In the genomic region with DNA sequence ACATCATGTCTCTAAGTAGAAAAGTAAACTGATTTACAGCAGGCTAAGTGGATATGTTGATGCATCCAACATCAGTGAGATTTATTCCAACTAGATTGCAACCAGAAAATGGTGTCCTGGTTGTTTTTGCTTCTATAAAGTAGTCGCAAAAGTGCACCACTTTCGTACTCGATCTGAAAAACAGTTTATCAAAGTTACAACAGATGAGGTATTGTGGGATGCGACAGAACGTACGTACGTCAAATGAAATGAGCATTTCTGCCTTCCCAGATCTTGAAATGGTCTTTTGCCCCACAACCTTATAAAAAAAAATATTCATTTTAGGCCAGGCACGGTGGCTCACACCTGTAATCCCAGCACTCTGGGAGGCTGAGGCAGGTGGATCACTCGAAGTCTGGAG, we compare ENCODE assay signal across 28 cellular contexts. TPM values are rescaled to one million over a fixed set of nuclear protein-coding genes. Genes with fewer than 3 reads are reported as not detected.
DNase-seq lines count a peak whose midpoint lies in the region; ATAC-seq and TF ChIP-seq lines count a peak whose summit lies in the region.
"Had no signal": no experiment of that assay in that cellular context is flagged by ENCODE, and none has a peak within 500 bp of the region (broad histone marks: within the 10 kb centered on the region; RNA-seq: fewer than 3 reads in every experiment).

No MANE protein-coding gene starts in this region.

- no peak for ATAC-seq in CD4-positive, alpha-beta T cell (ENCODE audit: poor library complexity)
- ATAC-seq in effector memory CD8-positive, alpha-beta T cell (replicated peaks): no peak
- ATAC-seq in GM21717 (IDR thresholded peaks at IDR 0.05; ENCODE audit: unreplicated experiment): no peak
- ATAC-seq: lower lobe of right lung, mucosa of descending colon, right lobe of liver, SK-N-SH treated with all-trans-retinoic acid at 6 μM for 48 hours, WTC11 had no signal

- H3K36me3 ChIP-seq in BE2C: no peaks in the 10 kb centered on the region
- H3K36me3 ChIP-seq: lower lobe of right lung, right lobe of liver had no signal

- H3K27ac ChIP-seq in CD4-positive, alpha-beta T cell (ENCODE audit: low read depth, low read length): no peak overlapping the region
- H3K27ac ChIP-seq: 22Rv1, epithelial cell of prostate, GM23248, lower lobe of right lung, right lobe of liver had no signal

- H3K4me3 ChIP-seq in BE2C (ENCODE audit: low read depth, low read length): no peak overlapping the region
- H3K4me3 ChIP-seq: dorsolateral prefrontal cortex, GM23248, lower lobe of right lung, mucosa of descending colon, right lobe of liver had no signal

- peaks cover 49% of the 10 kb centered on the region for H3K36me3 Mint-ChIP-seq in T-helper 1 cell treated with Interleukin-12 subunit alpha and Interleukin-12 subunit beta and Interleukin-4 antibody, amounts not matched to agents 30 μg/mL and 1 μg/mL, for 36 hours (ENCODE audit: low read depth)
- H3K36me3 Mint-ChIP-seq in CD4-positive, alpha-beta T cell (ENCODE audit: low read depth): peaks cover 67% of the 10 kb centered on the region
- peaks cover 64% of the 10 kb centered on the region for H3K36me3 Mint-ChIP-seq in activated CD4-positive, alpha-beta memory T cell treated with anti-CD3 and anti-CD28 coated beads, Interleukin-2, amount 10 ng/mL, durations not matched to agents 7 days and 5 days (ENCODE audit: low read depth)
- peaks cover 45% of the 10 kb centered on the region for H3K36me3 Mint-ChIP-seq in effector memory CD8-positive, alpha-beta T cell (ENCODE audit: insufficient read depth)
- H3K36me3 Mint-ChIP-seq: WTC11 had no signal

- peaks cover 3% of the 10 kb centered on the region for H3K9me3 Mint-ChIP-seq in T-helper 1 cell treated with Interleukin-12 subunit alpha and Interleukin-12 subunit beta and Interleukin-4 antibody, amounts not matched to agents 30 μg/mL and 1 μg/mL, for 36 hours
- H3K9me3 Mint-ChIP-seq in CD4-positive, alpha-beta T cell: no peaks in the 10 kb centered on the region
- H3K9me3 Mint-ChIP-seq in activated CD4-positive, alpha-beta memory T cell treated with anti-CD3 and anti-CD28 coated beads, Interleukin-2, amount 10 ng/mL, durations not matched to agents 7 days and 5 days: no peaks in the 10 kb centered on the region
- peaks cover 0 to 7% of the 10 kb centered on the region in 2 donors for H3K9me3 Mint-ChIP-seq in effector memory CD8-positive, alpha-beta T cell
- H3K9me3 Mint-ChIP-seq: WTC11 had no signal

- POLR2A ChIA-PET in CD4-positive, alpha-beta T cell (lab: Charles Lee): interaction anchor here (0.6 to 17.2 kb wide), 5 partner anchors 9 to 332 kb away, joined by 3 to 393 read pairs (median 3); no protein-coding TSS in a partner anchor
- POLR2A ChIA-PET in activated CD4-positive, alpha-beta memory T cell treated with anti-CD3 and anti-CD28 coated beads, Interleukin-2, amount 10 ng/mL, durations not matched to agents 7 days and 5 days (lab: Charles Lee): interaction anchor here (1.1 to 17.3 kb wide), 4 partner anchors 8 to 19 kb away, joined by 4 to 447 read pairs (median 118); a partner anchor contains a TSS

- 0 out of 2 replicates have a peak, but pooled peaks cover 3% of the 10 kb centered on the region for H3K4me1 ChIP-seq in BE2C
- H3K4me1 ChIP-seq: Caco-2, right lobe of liver had no signal

- H3K9me3 ChIP-seq in CD4-positive, alpha-beta T cell (ENCODE audit: control insufficient read depth, low read length): no peaks in the 10 kb centered on the region
- H3K9me3 ChIP-seq in BE2C: no peaks in the 10 kb centered on the region
- H3K9me3 ChIP-seq: Caco-2, lower lobe of right lung, mucosa of descending colon, right lobe of liver had no signal

- CTCF ChIA-PET in CD4-positive, alpha-beta T cell (lab: Charles Lee): interaction anchor here (0.7 to 1.0 kb wide), 2 partner anchors 32 to 169 kb away, joined by 3 read pairs; no protein-coding TSS in a partner anchor
- CTCF ChIA-PET in activated CD4-positive, alpha-beta memory T cell treated with anti-CD3 and anti-CD28 coated beads, Interleukin-2, amount 10 ng/mL, durations not matched to agents 7 days and 5 days (lab: Charles Lee): no interaction called here

- peak overlapping the region; percentile 1 for H3K27ac Mint-ChIP-seq in T-helper 1 cell treated with Interleukin-12 subunit alpha and Interleukin-12 subunit beta and Interleukin-4 antibody, amounts not matched to agents 30 μg/mL and 1 μg/mL, for 36 hours
- H3K27ac Mint-ChIP-seq in CD4-positive, alpha-beta T cell: no peak overlapping the region
- H3K27ac Mint-ChIP-seq in activated CD4-positive, alpha-beta memory T cell treated with anti-CD3 and anti-CD28 coated beads, Interleukin-2, amount 10 ng/mL, durations not matched to agents 7 days and 5 days: peak overlapping the region; percentile 85
- peak overlapping the region; percentile 93 to 96 for H3K27ac Mint-ChIP-seq in effector memory CD8-positive, alpha-beta T cell
- H3K27ac Mint-ChIP-seq: WTC11 had no signal

- intact Hi-C loops in CD4-positive, alpha-beta T cell (cut with DNase I, micrococcal nuclease): loop anchor here in 1 of 2 experiments (2.0 kb wide), 1 partner anchor 18 kb away; no protein-coding TSS in a partner anchor

- H3K27me3 ChIP-seq in CD4-positive, alpha-beta T cell (ENCODE audit: control insufficient read depth, insufficient read depth, low read length): no peaks in the 10 kb centered on the region
- peaks cover 15% of the 10 kb centered on the region for H3K27me3 ChIP-seq in BE2C
- H3K27me3 ChIP-seq: right lobe of liver had no signal

- TF ChIP-seq CTCF in CD4-positive, alpha-beta T cell (IDR thresholded peaks at IDR 0.05): no peak
- TF ChIP-seq CTCF in BE2C (IDR thresholded peaks at IDR 0.05; ENCODE audit: low read depth, low read length): no peak

- H3K4me3 Mint-ChIP-seq in T-helper 1 cell treated with Interleukin-12 subunit alpha and Interleukin-12 subunit beta and Interleukin-4 antibody, amounts not matched to agents 30 μg/mL and 1 μg/mL, for 36 hours: no peak overlapping the region
- peak overlapping the region; percentile 97 for H3K4me3 Mint-ChIP-seq in CD4-positive, alpha-beta T cell
- peak overlapping the region; percentile 74 for H3K4me3 Mint-ChIP-seq in activated CD4-positive, alpha-beta memory T cell treated with anti-CD3 and anti-CD28 coated beads, Interleukin-2, amount 10 ng/mL, durations not matched to agents 7 days and 5 days
- H3K4me3 Mint-ChIP-seq in effector memory CD8-positive, alpha-beta T cell: peak overlapping the region in 1 of 2 donors; percentile 89
- H3K4me3 Mint-ChIP-seq: WTC11 had no signal

- H3K4me1 Mint-ChIP-seq in T-helper 1 cell treated with Interleukin-12 subunit alpha and Interleukin-12 subunit beta and Interleukin-4 antibody, amounts not matched to agents 30 μg/mL and 1 μg/mL, for 36 hours (ENCODE audit: low read depth): peaks cover 79% of the 10 kb centered on the region
- peaks cover 95% of the 10 kb centered on the region for H3K4me1 Mint-ChIP-seq in CD4-positive, alpha-beta T cell (ENCODE audit: low read depth)
- peaks cover 90% of the 10 kb centered on the region for H3K4me1 Mint-ChIP-seq in activated CD4-positive, alpha-beta memory T cell treated with anti-CD3 and anti-CD28 coated beads, Interleukin-2, amount 10 ng/mL, durations not matched to agents 7 days and 5 days
- peaks cover 75 to 85% of the 10 kb centered on the region in 2 donors for H3K4me1 Mint-ChIP-seq in effector memory CD8-positive, alpha-beta T cell (ENCODE audit: low read depth in 2 of 2)

- DNase-seq in T-helper 1 cell (no peak), BE2C (no peak)
- no peak for DNase-seq in CD4-positive, alpha-beta T cell
- DNase-seq in activated CD4-positive, alpha-beta memory T cell treated with anti-CD3 and anti-CD28 coated beads, Interleukin-2, amount 10 ng/mL, durations not matched to agents 7 days and 5 days: no peak
- DNase-seq in effector memory CD8-positive, alpha-beta T cell: no peak
- DNase-seq in NK-92 treated with Interleukin-12 subunit alpha and Interleukin-12 subunit beta, amount 100 ng/mL, for 24 hours (lab: John Stamatoyannopoulos, UW): no peak
- DNase-seq: activated effector memory CD4-positive, alpha-beta T cell treated with anti-CD3 and anti-CD28 coated beads, Interleukin-2, amount 50 U/mL, for 16 hours; Caco-2; dorsolateral prefrontal cortex; glutamatergic neuron; GM23248; lower lobe of right lung; mucosa of descending colon; NCI-H1105 treated with DMSO at 0.1 percent for 48 hours; NCI-H2081; NCI-H345; NCI-H748 treated with DMSO at 0.1 percent for 48 hours; right lobe of liver; trophoblast cell had no signal

- no peaks in the 10 kb centered on the region for H3K27me3 Mint-ChIP-seq in T-helper 1 cell treated with Interleukin-12 subunit alpha and Interleukin-12 subunit beta and Interleukin-4 antibody, amounts not matched to agents 30 μg/mL and 1 μg/mL, for 36 hours (ENCODE audit: low read depth)
- H3K27me3 Mint-ChIP-seq in CD4-positive, alpha-beta T cell: no peaks in the 10 kb centered on the region
- no peaks in the 10 kb centered on the region for H3K27me3 Mint-ChIP-seq in activated CD4-positive, alpha-beta memory T cell treated with anti-CD3 and anti-CD28 coated beads, Interleukin-2, amount 10 ng/mL, durations not matched to agents 7 days and 5 days
- no peaks in the 10 kb centered on the region for H3K27me3 Mint-ChIP-seq in effector memory CD8-positive, alpha-beta T cell

RNA-seq across cellular contexts. Expression of a gene that starts 13.7 kb away (rescaled TPM):
- total RNA-seq in CD4-positive, alpha-beta T cell: 10 to 100 TPM; 65.3 to 75.6 TPM
- total RNA-seq in activated CD4-positive, alpha-beta memory T cell treated with anti-CD3 and anti-CD28 coated beads, Interleukin-2, amount 10 ng/mL, durations not matched to agents 7 days and 5 days: 100 to 1,000 TPM; 108 to 111 TPM
- 0.39 TPM for polyA plus RNA-seq in BE2C (2012; ENCODE audit: insufficient read depth, insufficient read length, low read depth)
- total RNA-seq: Caco-2, GM23248, kidney epithelial cell had no signal
- polyA plus RNA-seq: GM23248 had no signal

RNA-seq across cellular contexts. Expression of a gene that starts 21.0 kb away (rescaled TPM):
- under 1 TPM in 1 of 2 experiments, not detected in 1; 0.47 TPM for total RNA-seq in CD4-positive, alpha-beta T cell
- under 1 TPM in 1 of 2 experiments, not detected in 1; 0.13 TPM for total RNA-seq in activated CD4-positive, alpha-beta memory T cell treated with anti-CD3 and anti-CD28 coated beads, Interleukin-2, amount 10 ng/mL, durations not matched to agents 7 days and 5 days
- polyA plus RNA-seq in BE2C (2012; ENCODE audit: insufficient read depth, insufficient read length, low read depth): not detected
- total RNA-seq: astrocyte, Caco-2, dorsolateral prefrontal cortex, GM23248, kidney epithelial cell, lower lobe of right lung, mucosa of descending colon, posterior vena cava, right lobe of liver, WTC11 had no signal
- polyA plus RNA-seq: GM23248 had no signal

RNA-seq across cellular contexts. Expression of a gene that starts 45.6 kb away (rescaled TPM):
- total RNA-seq in CD4-positive, alpha-beta T cell: 1 to 10 TPM; 5.7 to 6.5 TPM
- 1 to 10 TPM; 3.7 to 4.3 TPM for total RNA-seq in activated CD4-positive, alpha-beta memory T cell treated with anti-CD3 and anti-CD28 coated beads, Interleukin-2, amount 10 ng/mL, durations not matched to agents 7 days and 5 days
- not detected for polyA plus RNA-seq in BE2C (2012; ENCODE audit: insufficient read depth, insufficient read length, low read depth)
- total RNA-seq: astrocyte, Caco-2, GM23248, kidney epithelial cell, WTC11 had no signal
- polyA plus RNA-seq: GM23248 had no signal
